Comparison of ENCODE assay signal across 8 cellular contexts in genomic region chr7:10484767-10485166, GRCh38.
"Had no signal": no experiment of that assay in that cellular context is flagged by ENCODE, and none has a peak within 500 bp of the region (broad histone marks: within the 10 kb centered on the region; RNA-seq: fewer than 3 reads in every experiment).

No MANE protein-coding gene starts in this region.

- DNase-seq: GDM1, GF-D8 had no signal

- H3K4me3 ChIP-seq: GM12878 had no signal

- FAIRE-seq: G401.6, GM12878, GM12891, GM12892, GM18507, GM19239 had no signal

- ATAC-seq: GM12878 had no signal
